7 cellular contexts compared by ENCODE assay signal in the genomic region with DNA sequence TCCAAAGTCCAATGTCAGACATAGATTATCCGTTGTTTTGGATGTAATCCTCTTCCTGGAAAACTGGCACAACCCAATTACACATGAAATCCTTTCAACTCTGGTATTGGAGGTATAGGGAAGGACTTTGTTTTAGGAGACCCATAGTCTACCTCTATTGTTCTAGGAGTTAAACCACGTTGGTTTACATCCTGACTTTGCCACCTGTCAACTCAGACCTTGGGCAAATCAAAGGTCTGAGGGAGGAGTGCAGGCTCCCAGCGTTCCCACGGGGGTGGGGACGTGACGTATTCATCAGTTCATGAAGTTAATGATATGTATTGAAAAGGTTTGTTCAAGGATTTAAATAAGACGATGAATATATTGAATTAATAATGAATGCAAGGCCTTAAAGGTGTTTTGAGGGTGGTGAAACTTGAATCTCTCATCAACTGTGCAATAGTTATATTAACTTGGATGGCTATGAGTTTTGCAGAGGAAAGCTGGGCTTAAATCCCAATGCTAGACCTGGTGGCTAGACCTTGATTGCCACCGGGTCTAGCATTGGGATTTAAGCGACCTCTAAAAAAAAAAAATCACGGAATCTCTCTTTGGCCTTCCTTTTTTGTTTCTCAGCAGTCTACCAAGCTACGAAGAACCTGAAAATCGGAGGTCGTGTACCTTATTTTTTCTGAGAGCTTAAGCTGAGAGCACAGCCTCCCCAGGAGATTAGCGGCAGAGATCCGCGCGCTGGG. TPM values are rescaled to one million over a fixed set of nuclear protein-coding genes. Genes with fewer than 3 reads are reported as not detected.
DNase-seq lines count a peak whose midpoint lies in the region; ATAC-seq lines count a peak whose summit lies in the region.

No MANE protein-coding gene starts in this region.

- H4K8ac ChIP-seq in trophoblast cell (ENCODE audit: low read depth, low read length) = peak overlapping the region; percentile 73

- no peak overlapping the region for H3K23ac ChIP-seq in trophoblast cell (ENCODE audit: low read length)

- H3K9ac ChIP-seq in NT2/D1 (ENCODE audit: insufficient read length, low read depth) (peak overlapping the region; percentile 24), trophoblast cell (ENCODE audit: low read length) (no peak overlapping the region)

- ATAC-seq in GM19043 (IDR thresholded peaks at IDR 0.05; ENCODE audit: low read depth, unreplicated experiment) = peak; percentile 20
- no peak for ATAC-seq in GM21737 (IDR thresholded peaks at IDR 0.05; ENCODE audit: unreplicated experiment)
- ATAC-seq in HG02840 (IDR thresholded peaks at IDR 0.05; ENCODE audit: low FRiP score, unreplicated experiment) = no peak

- H3K9me3 ChIP-seq in NT2/D1 (ENCODE audit: insufficient read depth, low read length) (no peaks in the 10 kb centered on the region), trophoblast cell (ENCODE audit: insufficient read depth, low read depth, low read length) (no peaks in the 10 kb centered on the region)

- H3K79me2 ChIP-seq in trophoblast cell (ENCODE audit: control insufficient read depth, insufficient read depth, low read length, poor library complexity) = peaks cover 9% of the 10 kb centered on the region

- H4K91ac ChIP-seq in trophoblast cell (ENCODE audit: low read depth, low read length) = peak overlapping the region; percentile 56

- no peak overlapping the region for H3K18ac ChIP-seq in trophoblast cell (ENCODE audit: low read length)

- DNase-seq in NT2/D1 (ENCODE audit: low read depth, low spot score) (no peak), epithelial cell of prostate (ENCODE audit: low read depth, low spot score) (no peak), trophoblast cell (no peak), NCI-H1048 (lab: John Stamatoyannopoulos, UW) (no peak)

- peak overlapping the region; percentile 78 for H4K12ac ChIP-seq in trophoblast cell (ENCODE audit: low read depth, low read length)

- peaks cover 8% of the 10 kb centered on the region for H3K36me3 ChIP-seq in NT2/D1 (ENCODE audit: insufficient read depth, insufficient read length, low read length)
- no peaks in the 10 kb centered on the region for H3K36me3 ChIP-seq in trophoblast cell (ENCODE audit: control insufficient read depth in 1 of 2, insufficient read depth in 2 of 2, low read length in 2 of 2)

- H2AFZ ChIP-seq in trophoblast cell (ENCODE audit: insufficient read depth, low read length, poor library complexity) = no peak overlapping the region

- H3K4ac ChIP-seq in trophoblast cell (ENCODE audit: low read depth, low read length) = peak overlapping the region; percentile 24

- no peaks in the 10 kb centered on the region for H3K27me3 ChIP-seq in NT2/D1 (ENCODE audit: insufficient read depth, insufficient read length)
- no peaks in the 10 kb centered on the region for H3K27me3 ChIP-seq in trophoblast cell (ENCODE audit: insufficient read depth, low read length)

- peak overlapping the region; percentile 56 for H2BK5ac ChIP-seq in trophoblast cell (ENCODE audit: low read depth, low read length, poor library complexity)

- H3K27ac ChIP-seq in epithelial cell of prostate = peak overlapping the region; percentile 88
- H3K27ac ChIP-seq in trophoblast cell (ENCODE audit: low read depth, low read length) = peak overlapping the region; percentile 72

- H3K79me1 ChIP-seq in trophoblast cell (ENCODE audit: low read length) = peaks cover 8% of the 10 kb centered on the region

- peak overlapping the region; percentile 20 for H2BK120ac ChIP-seq in trophoblast cell (ENCODE audit: insufficient read depth, low read length, poor library complexity)

- H2AK5ac ChIP-seq in trophoblast cell (ENCODE audit: low read length) = no peak overlapping the region

- H3K4me1 ChIP-seq in NT2/D1 (ENCODE audit: insufficient read depth, insufficient read length) (no peaks in the 10 kb centered on the region), trophoblast cell (ENCODE audit: control insufficient read depth in 1 of 2, insufficient read depth in 2 of 2, low read length in 2 of 2) (peaks cover 0 to 4% of the 10 kb centered on the region in 2 experiments)

- no peak overlapping the region for H2BK12ac ChIP-seq in trophoblast cell (ENCODE audit: low read length)

- H3K4me2 ChIP-seq in trophoblast cell (ENCODE audit: low read length) = peak overlapping the region; percentile 64

- WGBS in trophoblast cell (ENCODE audit: extremely low coverage, insufficient coverage, insufficient read length) = 100% methylated on average over 1 of the region's 17 CpGs

- H3K4me3 ChIP-seq in NT2/D1 (ENCODE audit: insufficient read length, low read depth) = peak overlapping the region; percentile 5
- peak overlapping the region; percentile 53 for H3K4me3 ChIP-seq in trophoblast cell (ENCODE audit: low read depth, low read length)

- H3K14ac ChIP-seq in trophoblast cell (ENCODE audit: low read length) = no peak overlapping the region

RNA-seq across cellular contexts. Expression of gene NF1, which starts 0.7 kb away (rescaled TPM):
- 20.9 and 21.4 TPM in 2 replicates for polyA plus RNA-seq in trophoblast cell (2013)
